Comparison of ENCODE assay signal across 32 cellular contexts in the genomic region with DNA sequence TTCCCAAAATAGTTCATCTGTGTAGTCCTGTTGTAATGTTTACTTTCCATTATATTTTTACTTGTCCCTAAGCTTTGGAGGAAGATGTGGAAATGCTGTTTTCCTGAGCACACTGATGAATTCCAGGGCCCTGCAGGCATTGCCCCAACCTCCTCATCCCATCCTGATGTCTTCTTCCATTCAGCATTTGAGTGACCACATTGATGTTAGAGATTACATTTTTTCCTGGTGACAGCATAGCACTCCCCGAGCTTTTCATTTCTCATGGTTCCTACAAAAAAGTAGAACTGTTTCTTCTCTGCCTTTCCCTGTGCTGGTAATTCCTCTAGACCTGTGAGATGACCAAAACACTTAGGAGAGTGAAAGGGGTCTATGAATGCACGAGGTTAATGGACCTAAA. TPM values are rescaled to one million over a fixed set of nuclear protein-coding genes. Genes with fewer than 3 reads are reported as not detected.
A peak's percentile ranks its signal among the peaks of the same experiment; 100 is the strongest.
DNase-seq lines count a peak whose midpoint lies in the region; ATAC-seq, FAIRE-seq and TF ChIP-seq lines count a peak whose summit lies in the region.
"Had no signal": no experiment of that assay in that cellular context is flagged by ENCODE, and none has a peak within 500 bp of the region (broad histone marks: within the 10 kb centered on the region; RNA-seq: fewer than 3 reads in every experiment).

No MANE protein-coding gene starts in this region.

- H3K9me3 ChIP-seq in mammary epithelial cell (replicated peaks; ENCODE audit: insufficient read depth, low read length), result no peaks in the 10 kb centered on the region
- no peaks in the 10 kb centered on the region for H3K9me3 ChIP-seq in breast epithelium
- H3K9me3 ChIP-seq in IMR-90 (ENCODE audit: control insufficient read depth, insufficient read depth, low read length), result no peaks in the 10 kb centered on the region
- peaks cover 3% of the 10 kb centered on the region; the same call in 1 of the 2 replicates for H3K9me3 ChIP-seq in K562 (replicated peaks; ENCODE audit: control insufficient read depth, insufficient read depth, low read depth, low read length)
- H3K9me3 ChIP-seq: BE2C, esophagus squamous epithelium, testis had no signal

- POLR2A ChIA-PET in IMR-90 (lab: Charles Lee; ENCODE audit: unreplicated experiment), result no interaction called here
- POLR2A ChIA-PET in K562 (lab: Yijun Ruan, JAX), result interaction anchor here (0.7 kb wide), 1 partner anchor 725 kb away, joined by 4 read pairs; no protein-coding TSS in a partner anchor
- POLR2A ChIA-PET in RWPE1 (lab: Yijun Ruan, JAX; ENCODE audit: low non-redundant PET), result no interaction called here

- H3K9ac ChIP-seq in mammary epithelial cell (ENCODE audit: insufficient read depth, low read length) (no peak overlapping the region), IMR-90 (ENCODE audit: low read depth, low read length) (no peak overlapping the region), K562 (ENCODE audit: insufficient read depth in 1 of 2, low read depth in 2 of 2, low read length in 2 of 2) (no peak overlapping the region)

- no peak overlapping the region for H3K4me3 Mint-ChIP-seq in natural killer cell
- H3K4me3 Mint-ChIP-seq: activated naive CD8-positive, alpha-beta T cell treated with anti-CD3 and anti-CD28 coated beads, Interleukin-2, amount 10 ng/mL, durations not matched to agents 7 days and 5 days; T-helper 17 cell had no signal

- H3K4me1 ChIP-seq in mammary epithelial cell (ENCODE audit: insufficient read depth, low read length) (peaks cover 5% of the 10 kb centered on the region), breast epithelium (no peaks in the 10 kb centered on the region), IMR-90 (ENCODE audit: control insufficient read depth, insufficient read depth, low read length) (no peaks in the 10 kb centered on the region), K562 (replicated peaks in 1 of 2; ENCODE audit: control insufficient read depth in 2 of 2, insufficient read depth in 2 of 2, low read length in 2 of 2) (peaks cover 4 to 15% of the 10 kb centered on the region in 2 experiments)
- H3K4me1 ChIP-seq: BE2C, esophagus squamous epithelium, testis had no signal

- TF ChIP-seq CTCF in mammary epithelial cell (conservative IDR thresholded peaks at IDR 0.05 in 1 of 2, IDR thresholded peaks at IDR 0.05 in 1 of 2; ENCODE audit: extremely low read depth in 1 of 2, insufficient read depth in 1 of 2, low read depth in 1 of 2, low read length in 2 of 2) (no peak), breast epithelium (IDR thresholded peaks at IDR 0.05) (no peak), IMR-90 (conservative IDR thresholded peaks at IDR 0.05; ENCODE audit: low read depth, low read length) (no peak), K562 (IDR thresholded peaks at IDR 0.05 in 2 of 3, conservative IDR thresholded peaks at IDR 0.05 in 1 of 3; ENCODE audit: insufficient read depth in 2 of 3, low read depth in 1 of 3, low read length in 3 of 3) (no peak), RWPE1 (conservative IDR thresholded peaks at IDR 0.05; ENCODE audit: low read depth) (no peak), natural killer cell (IDR thresholded peaks at IDR 0.05) (no peak)

- H3K27ac Mint-ChIP-seq in natural killer cell, result no peak overlapping the region
- H3K27ac Mint-ChIP-seq: activated naive CD8-positive, alpha-beta T cell treated with anti-CD3 and anti-CD28 coated beads, Interleukin-2, amount 10 ng/mL, durations not matched to agents 7 days and 5 days; T-helper 17 cell had no signal

- no peak overlapping the region for H3K4ac ChIP-seq in IMR-90 (ENCODE audit: low read depth, low read length)

- TF ChIP-seq EP300 in K562 (IDR thresholded peaks at IDR 0.05; ENCODE audit: low read length), result no peak

- H3K4me3 ChIP-seq in mammary epithelial cell (replicated peaks in 1 of 3; ENCODE audit: insufficient read depth in 1 of 3, low read depth in 2 of 3, low read length in 3 of 3) (no peak overlapping the region), breast epithelium (no peak overlapping the region), IMR-90 (ENCODE audit: insufficient read depth, low read depth, low read length) (no peak overlapping the region), K562 (no peak overlapping the region)
- H3K4me3 ChIP-seq: esophagus squamous epithelium, SK-N-MC, testis had no signal

- in situ Hi-C loops in mammary epithelial cell (cut with MboI; ENCODE audit: low sequenced_read_pairs in 2 of 2) (no loop called here), IMR-90 (cut with MboI; ENCODE audit: low sequenced_read_pairs) (no loop called here), K562 (cut with MboI) (no loop called here)

- 17% methylated on average over 2 of the region's 2 CpGs for WGBS in mammary epithelial cell (ENCODE audit: low coverage, missing lambda C conversion rate)
- no CpG with 5 or more reads among the region's 2 CpGs for WGBS in IMR-90 (ENCODE audit: extremely low coverage in 2 of 2, insufficient read length in 1 of 2), 2 experiments
- WGBS in K562 (ENCODE audit: insufficient coverage, low coverage, missing lambda C conversion rate), result 10% methylated on average over 2 of the region's 2 CpGs

- H3K4me2 ChIP-seq in mammary epithelial cell (ENCODE audit: insufficient read depth, low read depth, low read length) (no peak overlapping the region), IMR-90 (ENCODE audit: low read depth, low read length) (no peak overlapping the region), K562 (ENCODE audit: insufficient read depth, low read length) (no peak overlapping the region)

- H3K79me2 ChIP-seq in mammary epithelial cell (ENCODE audit: insufficient read depth, low read length) (no peaks in the 10 kb centered on the region), K562 (ENCODE audit: control insufficient read depth, insufficient read depth, low read length) (no peaks in the 10 kb centered on the region)

- no peaks in the 10 kb centered on the region for H3K36me3 Mint-ChIP-seq in natural killer cell

- DNase-seq in mammary epithelial cell, result peak; percentile 19
- no peak for DNase-seq in breast epithelium (ENCODE audit: low spot score in 2 of 2)
- peak; percentile 2 for DNase-seq in IMR-90
- DNase-seq in K562 (ENCODE audit: extremely low read depth in 1 of 4, low spot score in 3 of 4), result no peak
- DNase-seq in RWPE1 (ENCODE audit: low spot score), result no peak
- DNase-seq in natural killer cell, result no peak
- DNase-seq: activated gamma-delta T cell; activated naive CD8-positive, alpha-beta T cell treated with anti-CD3 and anti-CD28 coated beads, Interleukin-2, amount 10 ng/mL, durations not matched to agents 7 days and 5 days; activated T-cell treated with anti-CD3 and anti-CD28 coated beads, Interleukin-2, amount 50 U/mL, for 1 hour; BE2C; dermis blood vessel endothelial cell; esophagus squamous epithelium; GF-D8; NCI-H1105 treated with DMSO at 0.1 percent for 48 hours; NCI-H2029; NCI-H2227 treated with DMSO at 0.1 percent for 48 hours; NCI-H69; nucleus accumbens; RPMI8226; stimulated activated naive CD4-positive, alpha-beta T cell treated with Interleukin-2 at 50 U/mL for 16 hours; T-helper 17 cell; testis had no signal

- no peak for ATAC-seq in IMR-90 (ENCODE audit: low read depth)
- ATAC-seq in K562, result no peak
- no peak for ATAC-seq in natural killer cell
- ATAC-seq in HG03571 (IDR thresholded peaks at IDR 0.05; ENCODE audit: unreplicated experiment), result no peak
- no peak for ATAC-seq in HG03565 (IDR thresholded peaks at IDR 0.05; ENCODE audit: unreplicated experiment)
- ATAC-seq: left lobe of liver, T-helper 17 cell had no signal

- no peak overlapping the region for H2BK120ac ChIP-seq in IMR-90 (ENCODE audit: low read depth, low read length)

- H3K79me1 ChIP-seq in IMR-90 (ENCODE audit: low read depth in 1 of 2, low read length in 2 of 2), result no peaks in the 10 kb centered on the region

- H3K36me3 ChIP-seq in mammary epithelial cell (ENCODE audit: insufficient read depth, low read length), result no peaks in the 10 kb centered on the region
- H3K36me3 ChIP-seq in breast epithelium, result no peaks in the 10 kb centered on the region
- no peaks in the 10 kb centered on the region for H3K36me3 ChIP-seq in IMR-90 (ENCODE audit: control insufficient read depth, insufficient read depth, low read length)
- no peaks in the 10 kb centered on the region for H3K36me3 ChIP-seq in K562 (ENCODE audit: control insufficient read depth, insufficient read depth, low read length)
- H3K36me3 ChIP-seq: BE2C, esophagus squamous epithelium had no signal

- H2AFZ ChIP-seq in mammary epithelial cell (ENCODE audit: low read depth, low read length), result peak overlapping the region; percentile 56
- no peak overlapping the region for H2AFZ ChIP-seq in IMR-90 (replicated peaks; ENCODE audit: low read length, poor library complexity)
- peak overlapping the region; percentile 48; the same call in 1 of the 2 replicates for H2AFZ ChIP-seq in K562 (ENCODE audit: low read depth, low read length)

- no peak overlapping the region for H2AK5ac ChIP-seq in IMR-90 (ENCODE audit: low read depth, low read length)

- no peak overlapping the region for H2BK20ac ChIP-seq in IMR-90 (ENCODE audit: low read depth, low read length)

- no peak overlapping the region for H4K91ac ChIP-seq in IMR-90 (ENCODE audit: insufficient read depth, low read depth, low read length)

- H3K56ac ChIP-seq in IMR-90 (ENCODE audit: extremely low read depth, insufficient read depth, low read length), result no peak overlapping the region

- dilution Hi-C loops in mammary epithelial cell (cut with HindIII; ENCODE audit: low sequenced_read_pairs) (no loop called here), IMR-90 (cut with HindIII; ENCODE audit: low sequenced_read_pairs, unreplicated experiment) (no loop called here)

- H4K8ac ChIP-seq in IMR-90 (ENCODE audit: low read depth in 2 of 2, low read length in 2 of 2), result no peak overlapping the region

- no peak overlapping the region for H4K5ac ChIP-seq in IMR-90 (ENCODE audit: low read depth, low read length)

- TF ChIP-seq RAD21 in IMR-90 (IDR thresholded peaks at IDR 0.05; ENCODE audit: low read length), result no peak
- TF ChIP-seq RAD21 in K562 (CRISPR knock-in tag; conservative IDR thresholded peaks at IDR 0.05 in 1 of 2, IDR thresholded peaks at IDR 0.05 in 1 of 2), result no peak

- no peak overlapping the region for H3K27ac ChIP-seq in mammary epithelial cell (ENCODE audit: insufficient read depth, low read depth, low read length)
- no peak overlapping the region for H3K27ac ChIP-seq in breast epithelium
- no peak overlapping the region for H3K27ac ChIP-seq in IMR-90 (ENCODE audit: insufficient read depth, low read length)
- H3K27ac ChIP-seq in K562 (ENCODE audit: extremely low read depth, low read depth, low read length), result no peak overlapping the region
- no peak overlapping the region for H3K27ac ChIP-seq in RWPE1
- H3K27ac ChIP-seq: esophagus squamous epithelium, HL-60, SK-N-MC, testis had no signal

- TF ChIP-seq POLR2A in breast epithelium (IDR thresholded peaks at IDR 0.05) (no peak), IMR-90 (IDR thresholded peaks at IDR 0.05; ENCODE audit: low read depth, low read length) (no peak), K562 (conservative IDR thresholded peaks at IDR 0.05) (no peak)

- no peak overlapping the region for H2BK15ac ChIP-seq in IMR-90 (ENCODE audit: low read depth, low read length)

- CTCF ChIA-PET in mammary epithelial cell (lab: Charles Lee; ENCODE audit: low non-redundant PET) (no interaction called here), IMR-90 (lab: Yijun Ruan, JAX) (interaction anchor here (0.6 kb wide), 1 partner anchor 21 kb away, joined by 4 read pairs; no protein-coding TSS in a partner anchor), K562 (lab: Yijun Ruan, JAX; ENCODE audit: low intra/inter-chr PET ratio) (no interaction called here), RWPE1 (lab: Yijun Ruan, JAX) (no interaction called here)

- intact Hi-C loops in mammary epithelial cell (cut with micrococcal nuclease) (no loop called here), breast epithelium (cut with DNase I; ENCODE audit: low total_unique reads) (no loop called here), IMR-90 (cut with micrococcal nuclease) (no loop called here), K562 (cut with micrococcal nuclease) (no loop called here), natural killer cell (cut with micrococcal nuclease) (no loop called here)

- H4K20me1 ChIP-seq in mammary epithelial cell (ENCODE audit: insufficient read depth, low read length), result no peaks in the 10 kb centered on the region
- no peaks in the 10 kb centered on the region for H4K20me1 ChIP-seq in IMR-90 (ENCODE audit: insufficient read depth, low read length)
- H4K20me1 ChIP-seq in K562 (replicated peaks; ENCODE audit: control insufficient read depth, insufficient read depth, low read length), result no peaks in the 10 kb centered on the region

- H2AK9ac ChIP-seq in IMR-90 (replicated peaks; ENCODE audit: low read depth, low read length, poor library complexity), result no peak overlapping the region

- peaks cover 12 to 25% of the 10 kb centered on the region in 2 donors for H3K27me3 Mint-ChIP-seq in natural killer cell (ENCODE audit: low read depth in 2 of 2)
- H3K27me3 Mint-ChIP-seq: T-helper 17 cell had no signal

- BruUV-seq in mammary epithelial cell (replicated peaks; lab: Mats Ljungman, UMichigan), result no TSS peak
- BruUV-seq in IMR-90 (replicated peaks; lab: Mats Ljungman, UMichigan), result no TSS peak
- BruUV-seq in K562 (replicated peaks; lab: Mats Ljungman, UMichigan), result no TSS peak

- H3K9me3 Mint-ChIP-seq in natural killer cell, result no peaks in the 10 kb centered on the region

- H3K9me1 ChIP-seq in IMR-90 (ENCODE audit: insufficient read depth, low read length) (no peaks in the 10 kb centered on the region), K562 (ENCODE audit: control insufficient read depth, insufficient read depth, low read length) (no peaks in the 10 kb centered on the region)

- FAIRE-seq in K562 (lab: Jason Lieb, UNC), result no peak
- FAIRE-seq: A204.1, GM18507 had no signal

- H3K18ac ChIP-seq in IMR-90 (ENCODE audit: low read depth, low read length), result no peak overlapping the region

- no peak overlapping the region for H3K23ac ChIP-seq in IMR-90 (ENCODE audit: low read depth, low read length)

- H3K14ac ChIP-seq in IMR-90 (replicated peaks; ENCODE audit: low read depth, low read length), result no peak overlapping the region

- H3K27me3 ChIP-seq in mammary epithelial cell (ENCODE audit: insufficient read depth, low read length) (no peaks in the 10 kb centered on the region), breast epithelium (no peaks in the 10 kb centered on the region), IMR-90 (ENCODE audit: control insufficient read depth, insufficient read depth, low read length) (peaks cover 3% of the 10 kb centered on the region), K562 (ENCODE audit: control insufficient read depth in 2 of 2, insufficient read depth in 2 of 2, low read length in 2 of 2) (no peaks in the 10 kb centered on the region)
- H3K27me3 ChIP-seq: BE2C, testis had no signal

- no peaks in the 10 kb centered on the region for H3K4me1 Mint-ChIP-seq in natural killer cell
- H3K4me1 Mint-ChIP-seq: T-helper 17 cell had no signal

- no peak overlapping the region for H2BK5ac ChIP-seq in IMR-90 (ENCODE audit: low read depth, low read length, poor library complexity, severe bottlenecking)

RNA-seq across cellular contexts. Expression of gene IL36A, which starts 4.8 kb away (rescaled TPM):
- not detected for total RNA-seq in mammary epithelial cell
- polyA plus RNA-seq in mammary epithelial cell, result not detected
- not detected for polyA minus RNA-seq in mammary epithelial cell
- not detected for total RNA-seq in breast epithelium
- not detected in 2 replicates for total RNA-seq in IMR-90 (2012; rRNA removed)
- polyA plus RNA-seq in IMR-90 (2012; rRNA removed), result not detected in 2 replicates
- polyA plus RNA-seq in IMR-90 (2012; cell fraction: cytosol; rRNA removed), result not detected in 2 replicates
- polyA plus RNA-seq in IMR-90 (2012; cell fraction: nucleus; rRNA removed; ENCODE audit: low replicate concordance), result not detected in 2 replicates
- total RNA-seq in K562 (2011; cell fraction: chromatin; rRNA removed; ENCODE audit: low replicate concordance), result not detected in 2 replicates
- total RNA-seq in K562 (2011; cell fraction: nucleolus; rRNA removed), result not detected in 2 replicates
- not detected in 2 replicates for total RNA-seq in K562 (2011; cell fraction: nucleoplasm; rRNA removed)
- not detected in 2 replicates for total RNA-seq in K562 (2014; rRNA removed)
- not detected in 2 replicates for total RNA-seq in K562 (2014; rRNA removed; fragmentation: Illumina TruSeq; extraction: Trizol)
- not detected in 2 replicates for total RNA-seq in K562 (2015; rRNA removed; fragmentation: Illumina TruSeq; extraction: Trizol)
- not detected in 2 replicates for total RNA-seq in K562 (2021)
- polyA plus RNA-seq in K562 (2011; rRNA removed), result not detected in 2 replicates
- polyA plus RNA-seq in K562 (2011; cell fraction: cytosol; rRNA removed), result not detected in 2 replicates
- polyA plus RNA-seq in K562 (2011; cell fraction: nucleus; rRNA removed), result not detected in 2 replicates
- polyA plus RNA-seq in K562 (2012), result not detected in 2 replicates
- not detected in 2 replicates for polyA plus RNA-seq in K562 (2014; fragmentation: Illumina TruSeq; extraction: Trizol)
- not detected for polyA plus RNA-seq in K562 (2014; fragmentation: Nextera tagmentation; extraction: Ambion mirVana)
- polyA plus RNA-seq in K562 (2014; rRNA removed), result not detected in 2 replicates
- polyA minus RNA-seq in K562 (2011; rRNA and poly(A)+ RNA removed), result not detected in 2 replicates
- not detected in 2 replicates for polyA minus RNA-seq in K562 (2011; cell fraction: cytosol; rRNA and poly(A)+ RNA removed)
- polyA minus RNA-seq in K562 (2011; cell fraction: nucleus; rRNA and poly(A)+ RNA removed), result not detected in 2 replicates
- total RNA-seq in natural killer cell, result not detected
- total RNA-seq: activated CD8-positive, alpha-beta memory T cell treated with anti-CD3 and anti-CD28 coated beads for 36 hours; activated naive CD8-positive, alpha-beta T cell treated with anti-CD3 and anti-CD28 coated beads, Interleukin-2, amount 10 ng/mL, durations not matched to agents 7 days and 5 days; dermis blood vessel endothelial cell; left lobe of liver; mesenteric fat pad; pulmonary artery endothelial cell; T-helper 17 cell; testis had no signal

RNA-seq across cellular contexts. Expression of gene IL36G, which starts 32.3 kb away (rescaled TPM):
- 1 to 10 TPM in 1 of 2 donors, not detected in 1; 1.9 TPM for total RNA-seq in mammary epithelial cell
- polyA plus RNA-seq in mammary epithelial cell, result 1.4 TPM
- polyA minus RNA-seq in mammary epithelial cell, result not detected
- total RNA-seq in breast epithelium, result not detected
- not detected in 2 replicates for total RNA-seq in IMR-90 (2012; rRNA removed)
- polyA plus RNA-seq in IMR-90 (2012; rRNA removed), result not detected in 2 replicates
- not detected in 2 replicates for polyA plus RNA-seq in IMR-90 (2012; cell fraction: cytosol; rRNA removed)
- polyA plus RNA-seq in IMR-90 (2012; cell fraction: nucleus; rRNA removed; ENCODE audit: low replicate concordance), result not detected in 2 replicates
- not detected in 2 replicates for total RNA-seq in K562 (2011; cell fraction: chromatin; rRNA removed; ENCODE audit: low replicate concordance)
- total RNA-seq in K562 (2011; cell fraction: nucleolus; rRNA removed), result not detected in 2 replicates
- total RNA-seq in K562 (2011; cell fraction: nucleoplasm; rRNA removed), result not detected in 2 replicates
- not detected in 2 replicates for total RNA-seq in K562 (2014; rRNA removed)
- total RNA-seq in K562 (2014; rRNA removed; fragmentation: Illumina TruSeq; extraction: Trizol), result not detected in 2 replicates
- not detected in 2 replicates for total RNA-seq in K562 (2015; rRNA removed; fragmentation: Illumina TruSeq; extraction: Trizol)
- total RNA-seq in K562 (2021), result not detected in 2 replicates
- polyA plus RNA-seq in K562 (2011; rRNA removed), result not detected in 2 replicates
- polyA plus RNA-seq in K562 (2011; cell fraction: cytosol; rRNA removed), result not detected in 2 replicates
- 0.46 TPM in 1 of 2 replicates, not detected in the other for polyA plus RNA-seq in K562 (2011; cell fraction: nucleus; rRNA removed)
- polyA plus RNA-seq in K562 (2012), result 0.10 TPM in 1 of 2 replicates, not detected in the other
- not detected in 2 replicates for polyA plus RNA-seq in K562 (2014; fragmentation: Illumina TruSeq; extraction: Trizol)
- not detected for polyA plus RNA-seq in K562 (2014; fragmentation: Nextera tagmentation; extraction: Ambion mirVana)
- not detected in 2 replicates for polyA plus RNA-seq in K562 (2014; rRNA removed)
- polyA minus RNA-seq in K562 (2011; rRNA and poly(A)+ RNA removed), result not detected in 2 replicates
- polyA minus RNA-seq in K562 (2011; cell fraction: cytosol; rRNA and poly(A)+ RNA removed), result not detected in 2 replicates
- not detected in 2 replicates for polyA minus RNA-seq in K562 (2011; cell fraction: nucleus; rRNA and poly(A)+ RNA removed)
- total RNA-seq in natural killer cell, result not detected
- total RNA-seq: activated CD8-positive, alpha-beta memory T cell treated with anti-CD3 and anti-CD28 coated beads for 36 hours; activated naive CD8-positive, alpha-beta T cell treated with anti-CD3 and anti-CD28 coated beads, Interleukin-2, amount 10 ng/mL, durations not matched to agents 7 days and 5 days; dermis blood vessel endothelial cell; mesenteric fat pad; pulmonary artery endothelial cell; T-helper 17 cell had no signal

RNA-seq across cellular contexts. Expression of gene IL36B, which starts 42.6 kb away (rescaled TPM):
- total RNA-seq in mammary epithelial cell (not detected), breast epithelium (not detected), IMR-90 (2012; rRNA removed) (not detected in 2 replicates), K562 (2014; rRNA removed) (not detected in 2 replicates), K562 (2014; rRNA removed; fragmentation: Illumina TruSeq; extraction: Trizol) (not detected in 2 replicates), K562 (2015; rRNA removed; fragmentation: Illumina TruSeq; extraction: Trizol) (not detected in 2 replicates), K562 (2021) (not detected in 2 replicates), natural killer cell (not detected)
- polyA plus RNA-seq in mammary epithelial cell (0.07 TPM), IMR-90 (2012; rRNA removed) (not detected in 2 replicates), K562 (2011; rRNA removed) (not detected in 2 replicates), K562 (2014; fragmentation: Illumina TruSeq; extraction: Trizol) (not detected in 2 replicates), K562 (2014; fragmentation: Nextera tagmentation; extraction: Ambion mirVana) (not detected), K562 (2014; rRNA removed) (not detected in 2 replicates)
- polyA minus RNA-seq in mammary epithelial cell, result not detected
- not detected in 2 replicates for polyA plus RNA-seq in IMR-90 (2012; cell fraction: cytosol; rRNA removed)
- polyA plus RNA-seq in IMR-90 (2012; cell fraction: nucleus; rRNA removed; ENCODE audit: low replicate concordance), result not detected in 2 replicates
- total RNA-seq in K562 (2011; cell fraction: chromatin; rRNA removed; ENCODE audit: low replicate concordance), result not detected in 2 replicates
- not detected in 2 replicates for total RNA-seq in K562 (2011; cell fraction: nucleolus; rRNA removed)
- total RNA-seq in K562 (2011; cell fraction: nucleoplasm; rRNA removed), result not detected in 2 replicates
- polyA plus RNA-seq in K562 (2011; cell fraction: cytosol; rRNA removed), result 0.09 TPM in 1 of 2 replicates, not detected in the other
- polyA plus RNA-seq in K562 (2011; cell fraction: nucleus; rRNA removed), result not detected in 2 replicates
- not detected in 2 replicates for polyA plus RNA-seq in K562 (2012)
- not detected in 2 replicates for polyA minus RNA-seq in K562 (2011; rRNA and poly(A)+ RNA removed)
- polyA minus RNA-seq in K562 (2011; cell fraction: cytosol; rRNA and poly(A)+ RNA removed), result not detected in 2 replicates
- not detected in 2 replicates for polyA minus RNA-seq in K562 (2011; cell fraction: nucleus; rRNA and poly(A)+ RNA removed)
- total RNA-seq: activated CD8-positive, alpha-beta memory T cell treated with anti-CD3 and anti-CD28 coated beads for 36 hours; activated naive CD8-positive, alpha-beta T cell treated with anti-CD3 and anti-CD28 coated beads, Interleukin-2, amount 10 ng/mL, durations not matched to agents 7 days and 5 days; dermis blood vessel endothelial cell; left lobe of liver; mesenteric fat pad; pulmonary artery endothelial cell; T-helper 17 cell; testis had no signal

RNA-seq across cellular contexts. Expression of gene IL36RN, which starts 48.9 kb away (rescaled TPM):
- 1 to 10 TPM in 1 of 2 donors, under 1 TPM in 1; 0.67 to 1.3 TPM for total RNA-seq in mammary epithelial cell
- 0.46 TPM for polyA plus RNA-seq in mammary epithelial cell
- polyA minus RNA-seq in mammary epithelial cell, result not detected
- total RNA-seq in breast epithelium, result not detected
- not detected in 2 replicates for total RNA-seq in IMR-90 (2012; rRNA removed)
- polyA plus RNA-seq in IMR-90 (2012; rRNA removed), result not detected in 2 replicates
- polyA plus RNA-seq in IMR-90 (2012; cell fraction: cytosol; rRNA removed), result not detected in 2 replicates
- polyA plus RNA-seq in IMR-90 (2012; cell fraction: nucleus; rRNA removed; ENCODE audit: low replicate concordance), result not detected in 2 replicates
- not detected in 2 replicates for total RNA-seq in K562 (2011; cell fraction: chromatin; rRNA removed; ENCODE audit: low replicate concordance)
- total RNA-seq in K562 (2011; cell fraction: nucleolus; rRNA removed), result not detected in 2 replicates
- not detected in 2 replicates for total RNA-seq in K562 (2011; cell fraction: nucleoplasm; rRNA removed)
- total RNA-seq in K562 (2014; rRNA removed), result not detected in 2 replicates
- total RNA-seq in K562 (2014; rRNA removed; fragmentation: Illumina TruSeq; extraction: Trizol), result not detected in 2 replicates
- not detected in 2 replicates for total RNA-seq in K562 (2015; rRNA removed; fragmentation: Illumina TruSeq; extraction: Trizol)
- not detected in 2 replicates for total RNA-seq in K562 (2021)
- polyA plus RNA-seq in K562 (2011; rRNA removed), result not detected in 2 replicates
- polyA plus RNA-seq in K562 (2011; cell fraction: cytosol; rRNA removed), result not detected in 2 replicates
- not detected in 2 replicates for polyA plus RNA-seq in K562 (2011; cell fraction: nucleus; rRNA removed)
- polyA plus RNA-seq in K562 (2012), result not detected in 2 replicates
- not detected in 2 replicates for polyA plus RNA-seq in K562 (2014; fragmentation: Illumina TruSeq; extraction: Trizol)
- polyA plus RNA-seq in K562 (2014; fragmentation: Nextera tagmentation; extraction: Ambion mirVana), result not detected
- not detected in 2 replicates for polyA plus RNA-seq in K562 (2014; rRNA removed)
- polyA minus RNA-seq in K562 (2011; rRNA and poly(A)+ RNA removed), result not detected in 2 replicates
- not detected in 2 replicates for polyA minus RNA-seq in K562 (2011; cell fraction: cytosol; rRNA and poly(A)+ RNA removed)
- polyA minus RNA-seq in K562 (2011; cell fraction: nucleus; rRNA and poly(A)+ RNA removed), result not detected in 2 replicates
- total RNA-seq in natural killer cell, result not detected
- total RNA-seq: activated CD8-positive, alpha-beta memory T cell treated with anti-CD3 and anti-CD28 coated beads for 36 hours; activated naive CD8-positive, alpha-beta T cell treated with anti-CD3 and anti-CD28 coated beads, Interleukin-2, amount 10 ng/mL, durations not matched to agents 7 days and 5 days; dermis blood vessel endothelial cell; left lobe of liver; mesenteric fat pad; pulmonary artery endothelial cell; T-helper 17 cell; testis had no signal

RNA-seq across cellular contexts. Expression of gene IL1F10, which starts 57.7 kb away (rescaled TPM):
- total RNA-seq in mammary epithelial cell (not detected), breast epithelium (not detected), IMR-90 (2012; rRNA removed) (not detected in 2 replicates), K562 (2014; rRNA removed) (not detected in 2 replicates), K562 (2014; rRNA removed; fragmentation: Illumina TruSeq; extraction: Trizol) (not detected in 2 replicates), K562 (2015; rRNA removed; fragmentation: Illumina TruSeq; extraction: Trizol) (not detected in 2 replicates), K562 (2021) (not detected in 2 replicates), natural killer cell (not detected)
- polyA plus RNA-seq in mammary epithelial cell (0.09 TPM), IMR-90 (2012; rRNA removed) (not detected in 2 replicates), K562 (2011; rRNA removed) (not detected in 2 replicates), K562 (2014; fragmentation: Illumina TruSeq; extraction: Trizol) (not detected in 2 replicates), K562 (2014; fragmentation: Nextera tagmentation; extraction: Ambion mirVana) (not detected), K562 (2014; rRNA removed) (not detected in 2 replicates)
- not detected for polyA minus RNA-seq in mammary epithelial cell
- polyA plus RNA-seq in IMR-90 (2012; cell fraction: cytosol; rRNA removed), result not detected in 2 replicates
- not detected in 2 replicates for polyA plus RNA-seq in IMR-90 (2012; cell fraction: nucleus; rRNA removed; ENCODE audit: low replicate concordance)
- not detected in 2 replicates for total RNA-seq in K562 (2011; cell fraction: chromatin; rRNA removed; ENCODE audit: low replicate concordance)
- total RNA-seq in K562 (2011; cell fraction: nucleolus; rRNA removed), result not detected in 2 replicates
- total RNA-seq in K562 (2011; cell fraction: nucleoplasm; rRNA removed), result not detected in 2 replicates
- polyA plus RNA-seq in K562 (2011; cell fraction: cytosol; rRNA removed), result not detected in 2 replicates
- polyA plus RNA-seq in K562 (2011; cell fraction: nucleus; rRNA removed), result not detected in 2 replicates
- not detected in 2 replicates for polyA plus RNA-seq in K562 (2012)
- not detected in 2 replicates for polyA minus RNA-seq in K562 (2011; rRNA and poly(A)+ RNA removed)
- polyA minus RNA-seq in K562 (2011; cell fraction: cytosol; rRNA and poly(A)+ RNA removed), result not detected in 2 replicates
- not detected in 2 replicates for polyA minus RNA-seq in K562 (2011; cell fraction: nucleus; rRNA and poly(A)+ RNA removed)
- total RNA-seq: activated CD8-positive, alpha-beta memory T cell treated with anti-CD3 and anti-CD28 coated beads for 36 hours; activated naive CD8-positive, alpha-beta T cell treated with anti-CD3 and anti-CD28 coated beads, Interleukin-2, amount 10 ng/mL, durations not matched to agents 7 days and 5 days; dermis blood vessel endothelial cell; left lobe of liver; mesenteric fat pad; pulmonary artery endothelial cell; T-helper 17 cell had no signal

Comparison
In these comparisons a context has a peak if more than half of its experiments do, and no peak if none do; other contexts are left out.
1. DNase-seq: peak in mammary epithelial cell (single experiment) and IMR-90 (single experiment); none in breast epithelium (0 of 2), K562 (0 of 4), RWPE1 (single experiment) and natural killer cell (single experiment).